Comparison of ENCODE assay signal across 28 cellular contexts in the genomic region with DNA sequence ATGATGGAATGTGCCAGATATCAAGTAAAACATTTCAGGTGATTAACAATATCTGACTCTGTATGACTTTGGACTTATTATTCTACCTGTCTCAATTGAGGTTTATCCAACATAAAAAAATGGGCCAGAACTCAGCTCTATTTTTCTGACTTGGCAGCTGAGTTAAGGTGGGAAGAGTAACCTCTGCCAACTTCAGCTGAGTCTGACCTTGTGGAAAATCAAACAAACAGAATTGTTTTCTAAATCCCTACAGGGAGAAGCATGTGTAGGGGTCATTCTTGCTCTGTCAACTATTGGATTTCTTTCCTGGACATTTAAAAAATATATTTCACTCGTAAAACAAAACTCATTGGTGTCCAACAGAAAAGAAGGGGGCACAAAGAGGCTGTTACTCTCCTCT.
"Had no signal": no experiment of that assay in that cellular context is flagged by ENCODE, and none has a peak within 500 bp of the region (broad histone marks: within the 10 kb centered on the region; RNA-seq: fewer than 3 reads in every experiment).

No MANE protein-coding gene starts in this region.

- H3K27me3 ChIP-seq: neural progenitor cell, ovary, spleen, suprapubic skin, testis, tibial artery, transverse colon, upper lobe of right lung, uterus had no signal

- H3K27ac ChIP-seq: neural progenitor cell, ovary, parathyroid adenoma, psoas muscle, skin epidermis, spleen, suprapubic skin, testis, tibial artery, transverse colon, upper lobe of right lung, uterus had no signal

- H3K9me3 ChIP-seq: ovary, psoas muscle, spleen, suprapubic skin, testis, tibial artery, transverse colon, upper lobe of right lung, uterus had no signal

- H3K79me2 ChIP-seq: parathyroid adenoma had no signal

- H3K4me2 ChIP-seq: neural progenitor cell, smooth muscle cell had no signal

- H3K9ac ChIP-seq: neural progenitor cell, parathyroid adenoma had no signal

- ATAC-seq: natural killer cell; psoas muscle; right cardiac atrium; sciatic nerve; stimulated activated memory B cell treated with anti-CD40 and anti-IgM and Interleukin-4, amounts not matched to agents 10 μg/mL and 1 μg/mL and 100 μg/mL, for 72 hours; stimulated activated naive CD8-positive, alpha-beta T cell treated with anti-CD3 and anti-CD28 coated beads, Interleukin-15, amount 100 ng/mL, for 72 hours; stimulated activated naive CD8-positive, alpha-beta T cell treated with anti-CD3 and anti-CD28 coated beads, Interleukin-15, Interleukin-2, amounts not matched to agents 100 U/mL and 50 U/mL, for 24 hours; upper lobe of right lung had no signal

- H3K4me1 ChIP-seq: neural progenitor cell, parathyroid adenoma, psoas muscle, spleen, suprapubic skin, testis, tibial artery, transverse colon, upper lobe of right lung, uterus had no signal

- H2AFZ ChIP-seq: neural progenitor cell, parathyroid adenoma had no signal

- DNase-seq: natural killer cell; occipital lobe; ovary; posterior cingulate gyrus; psoas muscle; spleen; stimulated activated CD4-positive, alpha-beta T cell treated with anti-CD3 and anti-CD28 coated beads, Interleukin-12 subunit alpha, Interleukin-12 subunit beta, amount 100 ng/mL, for 4 hours; stimulated activated CD4-positive, alpha-beta T cell treated with anti-CD3 and anti-CD28 coated beads, Interleukin-1b, Interleukin-23, amount 100 ng/mL, for 48 hours; stimulated activated CD4-positive, alpha-beta T cell treated with anti-CD3 and anti-CD28 coated beads, Interleukin-4, amount 100 ng/mL, for 1 hour; stimulated activated CD4-positive, alpha-beta T cell treated with anti-CD3 and anti-CD28 coated beads, Interleukin-4, amount 100 ng/mL, for 4 hours; stimulated activated CD8-positive, alpha-beta memory T cell treated with anti-CD3 and anti-CD28 coated beads, Interleukin-4, amount 100 ng/mL, for 48 hours; stimulated activated naive CD4-positive, alpha-beta T cell; stimulated activated naive CD8-positive, alpha-beta T cell treated with anti-CD3 and anti-CD28 coated beads, Interleukin-15, amount 100 ng/mL, for 72 hours; stimulated activated naive CD8-positive, alpha-beta T cell treated with anti-CD3 and anti-CD28 coated beads, Interleukin-15, Interleukin-2, amounts not matched to agents 100 U/mL and 50 U/mL, for 24 hours; substantia nigra; testis; tibial artery; transverse colon; upper lobe of right lung; uterus had no signal

- H3K36me3 ChIP-seq: neural progenitor cell, ovary, spleen, suprapubic skin, tibial artery, transverse colon, upper lobe of right lung, uterus had no signal

- H3K4me3 ChIP-seq: neural progenitor cell, ovary, psoas muscle, skin epidermis, smooth muscle cell, spleen, suprapubic skin, testis, tibial artery, transverse colon, upper lobe of right lung, uterus had no signal
